In genomic region chr11:95892892-95893570, GRCh38 we compare ENCODE assay signal across 21 cellular contexts.
"Had no signal": no experiment of that assay in that cellular context is flagged by ENCODE, and none has a peak within 500 bp of the region (broad histone marks: within the 10 kb centered on the region; RNA-seq: fewer than 3 reads in every experiment).

No MANE protein-coding gene starts in this region.

- H3K27me3 Mint-ChIP-seq: activated naive CD8-positive, alpha-beta T cell; central memory CD8-positive, alpha-beta T cell had no signal

- H3K36me3 ChIP-seq: left lung, lower lobe of right lung, right lobe of liver, upper lobe of right lung had no signal

- ATAC-seq: activated CD8-positive, alpha-beta T cell treated with anti-CD3 and anti-CD28 coated beads, Interleukin-2, amount 10 ng/mL, durations not matched to agents 7 days and 5 days; left lung; lower lobe of right lung; right lobe of liver; stimulated activated naive CD8-positive, alpha-beta T cell treated with anti-CD3 and anti-CD28 coated beads, Interleukin-15, Interleukin-2, amounts not matched to agents 100 U/mL and 50 U/mL, for 24 hours; upper lobe of right lung; WTC11 had no signal

- H3K27me3 ChIP-seq: left lung, right lobe of liver, upper lobe of right lung had no signal

- H3K9me3 ChIP-seq: left lung, lower lobe of right lung, right lobe of liver, upper lobe of right lung had no signal

- H3K36me3 Mint-ChIP-seq: WTC11 had no signal

- H3K9me3 Mint-ChIP-seq: central memory CD8-positive, alpha-beta T cell; nephron; WTC11 had no signal

- H3K27ac ChIP-seq: left lung, lower lobe of right lung, right lobe of liver, upper lobe of right lung had no signal

- H3K4me3 ChIP-seq: left lung, lower lobe of right lung, right lobe of liver, upper lobe of right lung had no signal

- H3K4me1 ChIP-seq: left lung, right lobe of liver, upper lobe of right lung had no signal

- H3K4me3 Mint-ChIP-seq: activated CD8-positive, alpha-beta T cell treated with anti-CD3 and anti-CD28 coated beads, Interleukin-2, amount 10 ng/mL, durations not matched to agents 7 days and 5 days; activated naive CD8-positive, alpha-beta T cell; central memory CD8-positive, alpha-beta T cell; nephron; WTC11 had no signal

- H3K4me1 Mint-ChIP-seq: nephron had no signal

- H3K27ac Mint-ChIP-seq: activated CD8-positive, alpha-beta T cell treated with anti-CD3 and anti-CD28 coated beads, Interleukin-2, amount 10 ng/mL, durations not matched to agents 7 days and 5 days; activated naive CD8-positive, alpha-beta T cell; nephron; WTC11 had no signal

- DNase-seq: activated CD8-positive, alpha-beta T cell treated with anti-CD3 and anti-CD28 coated beads, Interleukin-2, amount 10 ng/mL, durations not matched to agents 7 days and 5 days; activated effector memory CD4-positive, alpha-beta T cell treated with Interleukin-2 at 50 U/mL for 16 hours; activated naive CD4-positive, alpha-beta T cell treated with Interleukin-2 at 50 U/mL for 16 hours; activated T-cell treated with anti-CD3 and anti-CD28 coated beads for 4 hours; anterior cingulate cortex; effector memory CD4-positive, alpha-beta T cell; glutamatergic neuron; islet precursor cell; left lung; lower lobe of right lung; mesendoderm; right lobe of liver; stimulated activated CD4-positive, alpha-beta T cell treated with anti-CD3 and anti-CD28 coated beads, Interleukin-12 subunit alpha, Interleukin-12 subunit beta, amount 100 ng/mL, for 4 hours; stimulated activated CD4-positive, alpha-beta T cell treated with anti-CD3 and anti-CD28 coated beads, Interleukin-4, amount 100 ng/mL, for 1 hour; stimulated activated naive CD8-positive, alpha-beta T cell treated with anti-CD3 and anti-CD28 coated beads, Interleukin-15, Interleukin-2, amounts not matched to agents 100 U/mL and 50 U/mL, for 24 hours; T-helper 2 cell; upper lobe of right lung had no signal
